ENCODE assay signal across 10 cellular contexts in genomic region chr6:149897015-149897697, GRCh38. TPM values are rescaled to one million over a fixed set of nuclear protein-coding genes. Genes with fewer than 3 reads are reported as not detected.
DNase-seq lines count a peak whose midpoint lies in the region; ATAC-seq and TF ChIP-seq lines count a peak whose summit lies in the region.
"Had no signal": no experiment of that assay in that cellular context is flagged by ENCODE, and none has a peak within 500 bp of the region (broad histone marks: within the 10 kb centered on the region; RNA-seq: fewer than 3 reads in every experiment).

No MANE protein-coding gene starts in this region.

- no peak overlapping the region for H2BK15ac ChIP-seq in neuronal stem cell (ENCODE audit: low read length)

- H3K79me1 ChIP-seq in neuronal stem cell (ENCODE audit: low read depth, low read length) = no peaks in the 10 kb centered on the region

- DNase-seq in A673 (ENCODE audit: low spot score) = peak; percentile 17
- peak; percentile 61 for DNase-seq in NCI-H446 treated with DMSO at 0.1 percent for 48 hours (lab: John Stamatoyannopoulos, UW)
- peak; percentile 74 for DNase-seq in epithelial cell of esophagus (ENCODE audit: low read depth)
- peak; percentile 97 for DNase-seq in myocyte (ENCODE audit: low read depth)
- DNase-seq in neuronal stem cell (ENCODE audit: low spot score) = no peak
- DNase-seq in NCI-H2029 (lab: John Stamatoyannopoulos, UW) = no peak
- no peak for DNase-seq in SHP77 (lab: John Stamatoyannopoulos, UW)
- DNase-seq: Caco-2 had no signal

- POLR2A ChIA-PET in A673 (lab: Charles Lee; ENCODE audit: low non-redundant PET) = no interaction called here

- no peak for ATAC-seq in HG03097 (IDR thresholded peaks at IDR 0.05; ENCODE audit: low FRiP score, unreplicated experiment)

- no peak overlapping the region for H3K23ac ChIP-seq in neuronal stem cell (ENCODE audit: low read depth, low read length, poor library complexity)

- H3K18ac ChIP-seq in neuronal stem cell (ENCODE audit: low read length) = no peak overlapping the region

- no peak overlapping the region for H2AK5ac ChIP-seq in neuronal stem cell (ENCODE audit: low read depth, low read length)

- no CpG with 5 or more reads among the region's 13 CpGs for WGBS in neuronal stem cell (ENCODE audit: extremely low coverage in 2 of 2, insufficient read length in 2 of 2, insufficient replicate concordance in 1 of 2), 2 donors

- no peak overlapping the region for H3K4ac ChIP-seq in neuronal stem cell (ENCODE audit: low read length)

- CTCF ChIA-PET in A673 (lab: Charles Lee) = no interaction called here

- no peak overlapping the region for H4K91ac ChIP-seq in neuronal stem cell (ENCODE audit: low read depth, low read length, poor library complexity)

- H3K4me1 ChIP-seq in A673 (ENCODE audit: insufficient read depth, low read length, poor library complexity, severe bottlenecking) (peaks cover 19% of the 10 kb centered on the region), neuronal stem cell (ENCODE audit: control insufficient read depth in 2 of 2, insufficient read depth in 1 of 2, low read depth in 1 of 2, low read length in 2 of 2) (no peaks in the 10 kb centered on the region)
- H3K4me1 ChIP-seq: Caco-2 had no signal

- intact Hi-C loops in A673 (cut with micrococcal nuclease; ENCODE audit: unreplicated experiment) = no loop called here

- no peaks in the 10 kb centered on the region for H3K27me3 ChIP-seq in A673 (replicated peaks; ENCODE audit: insufficient read depth, low read depth, low read length, poor library complexity)
- H3K27me3 ChIP-seq in neuronal stem cell (ENCODE audit: control insufficient read depth in 3 of 3, insufficient read depth in 3 of 3, low read depth in 1 of 3, low read length in 3 of 3) = peaks cover 0 to 20% (median 0%) of the 10 kb centered on the region in 3 experiments

- H3K27ac ChIP-seq in A673 (ENCODE audit: low read depth, low read length, poor library complexity, severe bottlenecking) (no peak overlapping the region), neuronal stem cell (replicated peaks; ENCODE audit: low read length) (no peak overlapping the region)

- H3K9ac ChIP-seq in neuronal stem cell (ENCODE audit: low read depth, low read length, poor library complexity) = no peak overlapping the region

- BruUV-seq in A673 (replicated peaks; lab: Mats Ljungman, UMichigan) = no TSS peak

- TF ChIP-seq CTCF in A673 (conservative IDR thresholded peaks at IDR 0.05; ENCODE audit: low read depth, low read length) (no peak), epithelial cell of esophagus (IDR thresholded peaks at IDR 0.05; ENCODE audit: insufficient read depth, low read depth, low read length, missing control alignments) (no peak)

- H3K4me3 ChIP-seq in A673 (ENCODE audit: low read depth, low read length, poor library complexity, severe bottlenecking) (no peak overlapping the region), epithelial cell of esophagus (ENCODE audit: low read length) (peak overlapping the region; percentile 19), neuronal stem cell (ENCODE audit: low read length in 2 of 2) (no peak overlapping the region)

- no peaks in the 10 kb centered on the region for H3K9me3 ChIP-seq in A673 (ENCODE audit: low read depth, low read length, poor library complexity, severe bottlenecking)
- H3K9me3 ChIP-seq in neuronal stem cell (replicated peaks in 1 of 2; ENCODE audit: control insufficient read depth in 2 of 2, insufficient read depth in 1 of 2, low read depth in 1 of 2, low read length in 2 of 2) = no peaks in the 10 kb centered on the region
- H3K9me3 ChIP-seq: Caco-2 had no signal

- H2BK5ac ChIP-seq in neuronal stem cell (ENCODE audit: low read length) = no peak overlapping the region

- H3K14ac ChIP-seq in neuronal stem cell (ENCODE audit: low read length) = no peak overlapping the region

- no peak overlapping the region for H4K8ac ChIP-seq in neuronal stem cell (ENCODE audit: low read depth, low read length)

- no peak overlapping the region for H3K4me2 ChIP-seq in neuronal stem cell (ENCODE audit: insufficient read depth, low read length, poor library complexity, severe bottlenecking)

- H2AFZ ChIP-seq in neuronal stem cell (ENCODE audit: low read length) = no peak overlapping the region

- H3K36me3 ChIP-seq in A673 (ENCODE audit: insufficient read depth, low read length, poor library complexity, severe bottlenecking) = no peaks in the 10 kb centered on the region
- no peaks in the 10 kb centered on the region for H3K36me3 ChIP-seq in neuronal stem cell (replicated peaks in 1 of 2; ENCODE audit: control insufficient read depth in 2 of 2, insufficient read depth in 2 of 2, low read length in 2 of 2)

- no peak overlapping the region for H2BK120ac ChIP-seq in neuronal stem cell (ENCODE audit: low read depth, low read length)

- H2BK12ac ChIP-seq in neuronal stem cell (ENCODE audit: low read length) = no peak overlapping the region

RNA-seq across cellular contexts. Expression of gene RAET1E, which starts 0.8 kb away (rescaled TPM):
- 0.92 and 3.2 TPM in 2 replicates for total RNA-seq in A673 (2021)
- total RNA-seq in myocyte = 4.1 and 6.8 TPM in 2 replicates
- polyA plus RNA-seq in myocyte (2012) = 4.8 TPM
- not detected for polyA plus RNA-seq in neuronal stem cell (2013, experiment 1 of 2)
- polyA plus RNA-seq in neuronal stem cell (2013, experiment 2 of 2) = not detected
- total RNA-seq: Caco-2, kidney epithelial cell had no signal

RNA-seq across cellular contexts. Expression of gene RAET1G, which starts 25.8 kb away (rescaled TPM):
- total RNA-seq in A673 (2021) (0.45 TPM in 1 of 2 replicates, not detected in the other), myocyte (not detected in 2 replicates)
- polyA plus RNA-seq in myocyte (2012) = 0.88 TPM
- 0.04 TPM for polyA plus RNA-seq in neuronal stem cell (2013, experiment 1 of 2)
- not detected for polyA plus RNA-seq in neuronal stem cell (2013, experiment 2 of 2)
- total RNA-seq: Caco-2, kidney epithelial cell had no signal

RNA-seq across cellular contexts. Expression of gene LRP11, which starts 33.0 kb away (rescaled TPM):
- total RNA-seq in A673 (2021) (53.2 and 56.1 TPM in 2 replicates), myocyte (53.2 and 62.7 TPM in 2 replicates)
- polyA plus RNA-seq in myocyte (2012) = 19.7 TPM
- 4.7 TPM for polyA plus RNA-seq in neuronal stem cell (2013, experiment 1 of 2)
- polyA plus RNA-seq in neuronal stem cell (2013, experiment 2 of 2) = 4.9 TPM

RNA-seq across cellular contexts. Expression of gene ULBP2, which starts 44.7 kb away (rescaled TPM):
- total RNA-seq in A673 (2021) (2.6 and 4.2 TPM in 2 replicates), myocyte (5.8 and 6.6 TPM in 2 replicates)
- polyA plus RNA-seq in myocyte (2012) = 13.9 TPM
- polyA plus RNA-seq in neuronal stem cell (2013, experiment 1 of 2) = not detected
- 0.03 TPM for polyA plus RNA-seq in neuronal stem cell (2013, experiment 2 of 2)

Comparison
In these comparisons a context has a peak if more than half of its experiments do, and no peak if none do; other contexts are left out.
1. DNase-seq: peak in A673 (single experiment), NCI-H446 treated with DMSO at 0.1 percent for 48 hours (single experiment), epithelial cell of esophagus (single experiment) and myocyte (single experiment); none in neuronal stem cell (single experiment), NCI-H2029 (single experiment) and SHP77 (0 of 2).